19 cellular contexts compared by ENCODE assay signal in genomic region chr18:79191418-79191817, GRCh38.
"Had no signal": no experiment of that assay in that cellular context is flagged by ENCODE, and none has a peak within 500 bp of the region (broad histone marks: within the 10 kb centered on the region; RNA-seq: fewer than 3 reads in every experiment).

No MANE protein-coding gene starts in this region.

- H3K27me3 ChIP-seq: esophagus squamous epithelium, neural progenitor cell, ovary, right atrium auricular region, tibial artery, upper lobe of left lung, uterus had no signal

- H3K9ac ChIP-seq: neural progenitor cell had no signal

- DNase-seq: esophagus squamous epithelium; foreskin fibroblast; left colon; left ventricle myocardium superior; naive thymus-derived CD4-positive, alpha-beta T cell; nucleus accumbens; ovary; stimulated activated CD4-positive, alpha-beta T cell treated with anti-CD3 and anti-CD28 coated beads, Interleukin-4, amount 100 ng/mL, for 1 hour; stimulated activated CD8-positive, alpha-beta memory T cell treated with anti-CD3 and anti-CD28 coated beads, Interleukin-4, amount 100 ng/mL, for 48 hours; tibial artery; upper lobe of left lung; uterus had no signal

- H3K27me3 Mint-ChIP-seq: dendritic cell treated with granulocyte-macrophage colony-stimulating factor and Interleukin-4, amounts not matched to agents 40 ng/mL and 50 ng/mL, for 4 days; naive thymus-derived CD4-positive, alpha-beta T cell; stimulated activated memory B cell treated with anti-CD40 and anti-IgM and Interleukin-4, amounts not matched to agents 10 μg/mL and 1 μg/mL and 100 μg/mL, for 72 hours; stimulated activated naive CD8-positive, alpha-beta T cell treated with anti-CD3 and anti-CD28 coated beads, Interleukin-15, Interleukin-2, amounts not matched to agents 100 ng/mL and 50 ng/mL, for 24 hours had no signal

- H3K4me1 ChIP-seq: esophagus squamous epithelium, neural progenitor cell, right atrium auricular region, tibial artery, uterus had no signal

- H3K4me1 Mint-ChIP-seq: stimulated activated memory B cell treated with anti-CD40 and anti-IgM and Interleukin-4, amounts not matched to agents 10 μg/mL and 1 μg/mL and 100 μg/mL, for 72 hours had no signal

- H3K4me3 Mint-ChIP-seq: dendritic cell treated with granulocyte-macrophage colony-stimulating factor and Interleukin-4, amounts not matched to agents 40 ng/mL and 50 ng/mL, for 4 days; naive thymus-derived CD4-positive, alpha-beta T cell; neural progenitor cell; stimulated activated memory B cell treated with anti-CD40 and anti-IgM and Interleukin-4, amounts not matched to agents 10 μg/mL and 1 μg/mL and 100 μg/mL, for 72 hours; stimulated activated naive CD8-positive, alpha-beta T cell treated with anti-CD3 and anti-CD28 coated beads, Interleukin-15, Interleukin-2, amounts not matched to agents 100 ng/mL and 50 ng/mL, for 24 hours had no signal

- ATAC-seq: left colon; left ventricle myocardium superior; stimulated activated memory B cell treated with anti-CD40 and anti-IgM and Interleukin-4, amounts not matched to agents 10 μg/mL and 1 μg/mL and 100 μg/mL, for 72 hours had no signal

- H3K4me3 ChIP-seq: esophagus squamous epithelium, lung, neural progenitor cell, ovary, right atrium auricular region, smooth muscle cell, tibial artery, upper lobe of left lung, uterus had no signal

- H3K27ac ChIP-seq: esophagus squamous epithelium, neural progenitor cell, ovary, right atrium auricular region, tibial artery, upper lobe of left lung, uterus had no signal

- H3K27ac Mint-ChIP-seq: dendritic cell treated with granulocyte-macrophage colony-stimulating factor and Interleukin-4, amounts not matched to agents 40 ng/mL and 50 ng/mL, for 4 days; naive thymus-derived CD4-positive, alpha-beta T cell; neural progenitor cell; stimulated activated memory B cell treated with anti-CD40 and anti-IgM and Interleukin-4, amounts not matched to agents 10 μg/mL and 1 μg/mL and 100 μg/mL, for 72 hours; stimulated activated naive CD8-positive, alpha-beta T cell treated with anti-CD3 and anti-CD28 coated beads, Interleukin-15, Interleukin-2, amounts not matched to agents 100 ng/mL and 50 ng/mL, for 24 hours had no signal

- H3K9me3 Mint-ChIP-seq: dendritic cell treated with granulocyte-macrophage colony-stimulating factor and Interleukin-4, amounts not matched to agents 40 ng/mL and 50 ng/mL, for 4 days; naive thymus-derived CD4-positive, alpha-beta T cell; neural progenitor cell; stimulated activated memory B cell treated with anti-CD40 and anti-IgM and Interleukin-4, amounts not matched to agents 10 μg/mL and 1 μg/mL and 100 μg/mL, for 72 hours; stimulated activated naive CD8-positive, alpha-beta T cell treated with anti-CD3 and anti-CD28 coated beads, Interleukin-15, Interleukin-2, amounts not matched to agents 100 ng/mL and 50 ng/mL, for 24 hours had no signal

- H3K4me2 ChIP-seq: neural progenitor cell, smooth muscle cell had no signal

- H2AFZ ChIP-seq: neural progenitor cell had no signal

- H3K36me3 ChIP-seq: neural progenitor cell, ovary, uterus had no signal

- H3K9me3 ChIP-seq: esophagus squamous epithelium, ovary, right atrium auricular region, tibial artery, upper lobe of left lung, uterus had no signal
